In the genomic region with DNA sequence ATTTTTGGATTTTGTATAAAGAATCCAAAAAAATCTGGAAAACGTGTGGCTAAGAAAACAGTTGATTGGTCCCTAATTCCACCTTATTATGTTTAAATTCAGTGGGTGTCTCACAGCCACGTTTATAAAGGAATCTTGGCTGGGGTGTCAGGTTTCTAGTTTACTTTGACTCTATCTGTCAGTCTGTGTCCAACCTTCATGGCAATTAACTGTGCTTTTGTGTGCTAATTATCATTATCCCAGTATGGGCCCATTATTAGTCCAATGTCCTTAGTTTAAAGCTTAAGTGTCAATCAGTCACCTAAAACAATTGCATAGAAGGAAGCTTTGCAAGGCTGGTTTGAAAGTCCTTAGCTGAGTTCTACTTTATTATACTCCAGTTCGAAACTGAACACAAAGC, we compare ENCODE assay signal across 31 cellular contexts. TPM values are rescaled to one million over a fixed set of nuclear protein-coding genes. Genes with fewer than 3 reads are reported as not detected.
"Had no signal": no experiment of that assay in that cellular context is flagged by ENCODE, and none has a peak within 500 bp of the region (broad histone marks: within the 10 kb centered on the region; RNA-seq: fewer than 3 reads in every experiment).

No MANE protein-coding gene starts in this region.

- H3K27me3 ChIP-seq: ascending aorta had no signal

- H3K27ac Mint-ChIP-seq: activated CD4-positive, alpha-beta memory T cell treated with anti-CD3 and anti-CD28 coated beads, Interleukin-2, amount 10 ng/mL, durations not matched to agents 7 days and 5 days; activated CD4-positive, alpha-beta T cell treated with anti-CD3 and anti-CD28 coated beads for 36 hours; activated CD4-positive, alpha-beta T cell treated with anti-CD3 and anti-CD28 coated beads, Interleukin-2, amount 10 ng/mL, durations not matched to agents 7 days and 5 days; activated naive CD4-positive, alpha-beta T cell treated with anti-CD3 and anti-CD28 coated beads, Interleukin-2, amount 10 ng/mL, durations not matched to agents 7 days and 5 days; activated naive CD4-positive, alpha-beta T cell treated with anti-CD3 and anti-CD28 coated beads, Interleukin-2, amount 50 U/mL, for 72 hours; activated naive CD8-positive, alpha-beta T cell treated with anti-CD3 and anti-CD28 coated beads, Interleukin-2, amount 10 ng/mL, durations not matched to agents 7 days and 5 days; activated T-cell treated with anti-CD3 and anti-CD28 coated beads, Interleukin-2, amount 50 U/mL, for 24 hours; activated T-cell treated with anti-CD3 and anti-CD28 coated beads, Interleukin-2, amount 50 U/mL, for 72 hours had no signal

- H3K9me3 ChIP-seq: ascending aorta, breast epithelium, colonic mucosa, esophagus squamous epithelium, gastroesophageal sphincter, heart right ventricle had no signal

- H3K9me3 Mint-ChIP-seq: activated CD4-positive, alpha-beta memory T cell treated with anti-CD3 and anti-CD28 coated beads, Interleukin-2, amount 10 ng/mL, durations not matched to agents 7 days and 5 days; activated CD4-positive, alpha-beta T cell treated with anti-CD3 and anti-CD28 coated beads, Interleukin-2, amount 10 ng/mL, durations not matched to agents 7 days and 5 days; activated naive CD4-positive, alpha-beta T cell treated with anti-CD3 and anti-CD28 coated beads, Interleukin-2, amount 10 ng/mL, durations not matched to agents 7 days and 5 days; activated naive CD8-positive, alpha-beta T cell treated with anti-CD3 and anti-CD28 coated beads, Interleukin-2, amount 10 ng/mL, durations not matched to agents 7 days and 5 days; activated T-cell treated with anti-CD3 and anti-CD28 coated beads, Interleukin-2, amount 50 U/mL, for 72 hours had no signal

- H3K36me3 ChIP-seq: ascending aorta, breast epithelium, cardiac muscle cell, colonic mucosa, esophagus squamous epithelium, gastroesophageal sphincter, heart right ventricle had no signal

- H3K4me1 Mint-ChIP-seq: activated naive CD8-positive, alpha-beta T cell treated with anti-CD3 and anti-CD28 coated beads, Interleukin-2, amount 10 ng/mL, durations not matched to agents 7 days and 5 days had no signal

- H3K4me3 ChIP-seq: ascending aorta, breast epithelium, cardiac muscle cell, colonic mucosa, esophagus squamous epithelium, gastroesophageal sphincter, heart right ventricle had no signal

- H3K4me1 ChIP-seq: ascending aorta, colonic mucosa had no signal

- DNase-seq: activated CD4-positive, alpha-beta memory T cell treated with anti-CD3 and anti-CD28 coated beads, Interleukin-2, amount 10 ng/mL, durations not matched to agents 7 days and 5 days; activated CD4-positive, alpha-beta T cell treated with anti-CD3 and anti-CD28 coated beads for 36 hours; activated CD4-positive, alpha-beta T cell treated with anti-CD3 and anti-CD28 coated beads, Interleukin-2, amount 10 ng/mL, durations not matched to agents 7 days and 5 days; activated CD4-positive, alpha-beta T cell treated with anti-CD3 and anti-CD28 coated beads, Interleukin-2, amount 50 U/mL, for 4 hours; activated CD4-positive, CD25-positive, alpha-beta regulatory T cell; activated CD4-positive, CD25-positive, alpha-beta regulatory T cell treated with anti-CD3 and anti-CD28 coated beads, Interleukin-2, amount 50 U/mL, for 72 hours; activated CD8-positive, alpha-beta memory T cell treated with anti-CD3 and anti-CD28 coated beads, Interleukin-2, amount 50 U/mL, for 48 hours; activated gamma-delta T cell; activated naive CD4-positive, alpha-beta T cell; activated naive CD4-positive, alpha-beta T cell treated with anti-CD3 and anti-CD28 coated beads, Interleukin-2, amount 10 ng/mL, durations not matched to agents 7 days and 5 days; activated naive CD8-positive, alpha-beta T cell treated with anti-CD3 and anti-CD28 coated beads, Interleukin-2, amount 10 ng/mL, durations not matched to agents 7 days and 5 days; activated T-cell treated with anti-CD3 and anti-CD28 coated beads for 4 hours; activated T-cell treated with anti-CD3 and anti-CD28 coated beads, Interleukin-2, amount 50 U/mL, for 24 hours; activated T-cell treated with anti-CD3 and anti-CD28 coated beads, Interleukin-2, amount 50 U/mL, for 72 hours; central memory CD4-positive, alpha-beta T cell; cerebellar nuclear complex; colonic mucosa; effector CD8-positive, alpha-beta T cell; esophagus squamous epithelium; foreskin melanocyte; heart right ventricle; T-helper 2 cell had no signal

- H3K4me3 Mint-ChIP-seq: activated CD4-positive, alpha-beta memory T cell treated with anti-CD3 and anti-CD28 coated beads, Interleukin-2, amount 10 ng/mL, durations not matched to agents 7 days and 5 days; activated CD4-positive, alpha-beta T cell treated with anti-CD3 and anti-CD28 coated beads for 36 hours; activated CD4-positive, alpha-beta T cell treated with anti-CD3 and anti-CD28 coated beads, Interleukin-2, amount 10 ng/mL, durations not matched to agents 7 days and 5 days; activated naive CD4-positive, alpha-beta T cell treated with anti-CD3 and anti-CD28 coated beads, Interleukin-2, amount 10 ng/mL, durations not matched to agents 7 days and 5 days; activated naive CD8-positive, alpha-beta T cell treated with anti-CD3 and anti-CD28 coated beads, Interleukin-2, amount 10 ng/mL, durations not matched to agents 7 days and 5 days; activated T-cell treated with anti-CD3 and anti-CD28 coated beads, Interleukin-2, amount 50 U/mL, for 24 hours; activated T-cell treated with anti-CD3 and anti-CD28 coated beads, Interleukin-2, amount 50 U/mL, for 72 hours had no signal

- H3K27ac ChIP-seq: ascending aorta, breast epithelium, cardiac muscle cell, colonic mucosa, epithelial cell of prostate, esophagus squamous epithelium, gastroesophageal sphincter, heart right ventricle had no signal

- H3K36me3 Mint-ChIP-seq: activated naive CD4-positive, alpha-beta T cell treated with anti-CD3 and anti-CD28 coated beads, Interleukin-2, amount 10 ng/mL, durations not matched to agents 7 days and 5 days; activated naive CD8-positive, alpha-beta T cell treated with anti-CD3 and anti-CD28 coated beads, Interleukin-2, amount 10 ng/mL, durations not matched to agents 7 days and 5 days; brain had no signal

RNA-seq across cellular contexts. Expression of a gene that starts 3.7 kb away (rescaled TPM):
- total RNA-seq: activated CD4-positive, alpha-beta memory T cell treated with anti-CD3 and anti-CD28 coated beads, Interleukin-2, amount 10 ng/mL, durations not matched to agents 7 days and 5 days; activated CD4-positive, alpha-beta T cell treated with anti-CD3 and anti-CD28 coated beads for 36 hours; activated CD4-positive, alpha-beta T cell treated with anti-CD3 and anti-CD28 coated beads, Interleukin-2, amount 10 ng/mL, durations not matched to agents 7 days and 5 days; activated naive CD4-positive, alpha-beta T cell treated with anti-CD3 and anti-CD28 coated beads, Interleukin-2, amount 50 U/mL, for 72 hours; activated naive CD8-positive, alpha-beta T cell treated with anti-CD3 and anti-CD28 coated beads, Interleukin-2, amount 10 ng/mL, durations not matched to agents 7 days and 5 days; dermis microvascular lymphatic vessel endothelial cell; endothelial cell of umbilical vein had no signal
